8 cellular contexts compared by ENCODE assay signal in the genomic region with DNA sequence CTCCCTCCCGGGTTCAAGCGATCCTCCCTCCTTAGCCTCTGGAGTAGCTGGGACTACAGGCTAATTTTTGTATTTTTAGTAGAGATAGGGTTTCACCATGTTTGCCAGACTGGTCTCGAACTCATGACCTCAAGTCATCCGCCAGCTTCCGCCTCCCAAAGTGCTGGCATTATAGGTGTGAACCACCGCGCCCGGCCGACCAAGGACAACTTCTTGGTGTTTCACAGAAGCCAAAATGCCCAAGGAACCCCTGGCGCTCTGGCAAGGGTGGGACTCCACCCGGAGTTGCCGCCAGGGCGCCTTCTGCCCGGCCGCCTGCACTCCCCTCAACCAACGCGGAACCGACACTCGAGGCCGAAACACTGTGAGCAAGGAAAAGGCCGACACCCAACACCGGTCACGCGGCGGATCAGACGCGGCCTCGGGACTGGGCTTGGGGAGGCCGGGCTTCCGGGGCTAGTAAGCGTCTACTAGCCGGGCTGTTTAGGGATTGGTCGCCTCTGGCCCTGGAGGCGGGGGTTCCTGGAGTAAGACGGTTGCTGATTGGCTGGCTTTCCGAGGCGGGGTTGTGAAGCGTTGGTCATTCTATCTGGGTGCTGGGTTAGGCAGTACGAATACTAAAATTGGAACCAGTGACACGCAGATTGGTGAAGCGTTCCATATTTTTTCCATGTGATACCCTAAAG. TPM values are rescaled to one million over a fixed set of nuclear protein-coding genes. Genes with fewer than 3 reads are reported as not detected.
A peak's percentile ranks its signal among the peaks of the same experiment; 100 is the strongest.
DNase-seq lines count a peak whose midpoint lies in the region; ATAC-seq, FAIRE-seq and TF ChIP-seq lines count a peak whose summit lies in the region.

No MANE protein-coding gene starts in this region.

- peak; percentile 39 for TF ChIP-seq CTCF in neural crest cell (conservative IDR thresholded peaks at IDR 0.05)

- H3K4me3 Mint-ChIP-seq in activated naive CD4-positive, alpha-beta T cell treated with anti-CD3 and anti-CD28 coated beads, Interleukin-2, amount 10 ng/mL, durations not matched to agents 7 days and 5 days, result peak overlapping the region; percentile 52
- H3K4me3 Mint-ChIP-seq in neural crest cell, result peak overlapping the region; percentile 63

- peak overlapping the region; percentile 64 for H3K27ac Mint-ChIP-seq in activated naive CD4-positive, alpha-beta T cell treated with anti-CD3 and anti-CD28 coated beads, Interleukin-2, amount 10 ng/mL, durations not matched to agents 7 days and 5 days
- no peak overlapping the region for H3K27ac Mint-ChIP-seq in neural crest cell (ENCODE audit: unreplicated experiment)

- peak; percentile 80 for FAIRE-seq in GM18507 (lab: Jason Lieb, UNC)
- peak; percentile 40 for FAIRE-seq in frontal cortex (lab: Jason Lieb, UNC)

- CTCF ChIA-PET in activated naive CD4-positive, alpha-beta T cell treated with anti-CD3 and anti-CD28 coated beads, Interleukin-2, amount 10 ng/mL, durations not matched to agents 7 days and 5 days (lab: Charles Lee), result no interaction called here

- H3K27me3 Mint-ChIP-seq in activated naive CD4-positive, alpha-beta T cell treated with anti-CD3 and anti-CD28 coated beads, Interleukin-2, amount 10 ng/mL, durations not matched to agents 7 days and 5 days, result peaks cover 20% of the 10 kb centered on the region
- H3K27me3 Mint-ChIP-seq in neural crest cell (ENCODE audit: low read depth), result no peaks in the 10 kb centered on the region

- H3K4me1 Mint-ChIP-seq in activated naive CD4-positive, alpha-beta T cell treated with anti-CD3 and anti-CD28 coated beads, Interleukin-2, amount 10 ng/mL, durations not matched to agents 7 days and 5 days, result peaks cover 22% of the 10 kb centered on the region
- peaks cover 16% of the 10 kb centered on the region for H3K4me1 Mint-ChIP-seq in neural crest cell

- peak; percentile 88 for DNase-seq in GM18507 (ENCODE audit: extremely low spot score, insufficient read length, low read depth)
- DNase-seq in RPMI8226, result peak; percentile 85
- peak; percentile 90 for DNase-seq in activated naive CD4-positive, alpha-beta T cell treated with anti-CD3 and anti-CD28 coated beads, Interleukin-2, amount 10 ng/mL, durations not matched to agents 7 days and 5 days
- peak; percentile 81 to 92 for DNase-seq in frontal cortex (ENCODE audit: low spot score in 2 of 2)
- DNase-seq in neural crest cell (ENCODE audit: low read depth, low spot score), result peak; percentile 87
- DNase-seq in stimulated activated naive CD8-positive, alpha-beta T cell treated with anti-CD3 and anti-CD28 coated beads, Interleukin-15, Interleukin-2, amounts not matched to agents 100 U/mL and 50 U/mL, for 24 hours, result peak; percentile 88
- no peak for DNase-seq in NCI-H1105 treated with DMSO at 0.1 percent for 48 hours (lab: John Stamatoyannopoulos, UW)

- peak; percentile 84 for ATAC-seq in HG03064 (IDR thresholded peaks at IDR 0.05; ENCODE audit: low read depth, unreplicated experiment)
- ATAC-seq in stimulated activated naive CD8-positive, alpha-beta T cell treated with anti-CD3 and anti-CD28 coated beads, Interleukin-15, Interleukin-2, amounts not matched to agents 100 U/mL and 50 U/mL, for 24 hours, result peak; percentile 99

- H3K9me3 Mint-ChIP-seq in activated naive CD4-positive, alpha-beta T cell treated with anti-CD3 and anti-CD28 coated beads, Interleukin-2, amount 10 ng/mL, durations not matched to agents 7 days and 5 days, result no peaks in the 10 kb centered on the region
- no peaks in the 10 kb centered on the region for H3K9me3 Mint-ChIP-seq in neural crest cell

- H3K36me3 Mint-ChIP-seq in activated naive CD4-positive, alpha-beta T cell treated with anti-CD3 and anti-CD28 coated beads, Interleukin-2, amount 10 ng/mL, durations not matched to agents 7 days and 5 days, result no peaks in the 10 kb centered on the region
- H3K36me3 Mint-ChIP-seq in neural crest cell (ENCODE audit: low read depth), result no peaks in the 10 kb centered on the region

RNA-seq across cellular contexts. Expression of a gene that starts 7.7 kb away (rescaled TPM):
- total RNA-seq in frontal cortex (not detected), neural crest cell (0.16 TPM in 1 of 2 replicates, not detected in the other)

RNA-seq across cellular contexts. Expression of a gene that starts 16.3 kb away (rescaled TPM):
- 6.9 TPM for total RNA-seq in frontal cortex
- total RNA-seq in neural crest cell, result 7.2 and 9.8 TPM in 2 replicates

RNA-seq across cellular contexts. Expression of a gene that starts 16.8 kb away (rescaled TPM):
- total RNA-seq in frontal cortex (not detected), neural crest cell (not detected in 2 replicates)

RNA-seq across cellular contexts. Expression of a gene that starts 36.0 kb away (rescaled TPM):
- total RNA-seq in frontal cortex (7.3 TPM), neural crest cell (25.7 and 27.4 TPM in 2 replicates)
